In genomic region chr11:71358122-71358728, GRCh38 we compare ENCODE assay signal across 24 cellular contexts.
DNase-seq lines count a peak whose midpoint lies in the region; ATAC-seq, FAIRE-seq and TF ChIP-seq lines count a peak whose summit lies in the region.
"Had no signal": no experiment of that assay in that cellular context is flagged by ENCODE, and none has a peak within 500 bp of the region (broad histone marks: within the 10 kb centered on the region; RNA-seq: fewer than 3 reads in every experiment).

No MANE protein-coding gene starts in this region.

- no peaks in the 10 kb centered on the region for H3K4me1 ChIP-seq in HepG2 (ENCODE audit: insufficient read depth, low read length)
- no peaks in the 10 kb centered on the region for H3K4me1 ChIP-seq in right lobe of liver
- H3K4me1 ChIP-seq in osteoblast (ENCODE audit: insufficient read depth, low read length) = peaks cover 3% of the 10 kb centered on the region
- H3K4me1 ChIP-seq in spleen = no peaks in the 10 kb centered on the region
- H3K4me1 ChIP-seq: BE2C; BLaER1 treated with 17β-estradiol and CSF1 and Interleukin-3, amounts not matched to agents 10 nM and 100 nM; HAP-1 had no signal

- TF ChIP-seq CTCF in HepG2 (CRISPR knock-in tag; IDR thresholded peaks at IDR 0.05) = no peak
- no peak for TF ChIP-seq CTCF in right lobe of liver (IDR thresholded peaks at IDR 0.05)
- TF ChIP-seq CTCF in osteoblast (IDR thresholded peaks at IDR 0.05; ENCODE audit: extremely low read depth, low read depth, low read length) = no peak
- TF ChIP-seq CTCF in spleen (IDR thresholded peaks at IDR 0.05 in 8 of 11, conservative IDR thresholded peaks at IDR 0.05 in 3 of 11) = no peak
- TF ChIP-seq CTCF in foreskin fibroblast (IDR thresholded peaks at IDR 0.05; ENCODE audit: low read depth, low read length) = no peak

- no peak for ATAC-seq in HepG2
- ATAC-seq in right lobe of liver = no peak
- no peak for ATAC-seq in HG03025 (IDR thresholded peaks at IDR 0.05; ENCODE audit: low FRiP score, unreplicated experiment)
- no peak for ATAC-seq in GM18520 (IDR thresholded peaks at IDR 0.05; ENCODE audit: unreplicated experiment)
- ATAC-seq: GM12878 had no signal

- FAIRE-seq in HepG2 (lab: Jason Lieb, UNC) = no peak
- FAIRE-seq: A204.1, GM12878, H54 had no signal

- no peak overlapping the region for H3K4me2 ChIP-seq in HepG2 (ENCODE audit: low read depth, low read length)
- H3K4me2 ChIP-seq in osteoblast (ENCODE audit: insufficient read depth, low read length) = no peak overlapping the region
- H3K4me2 ChIP-seq: BLaER1 treated with 17β-estradiol and CSF1 and Interleukin-3, amounts not matched to agents 10 nM and 100 nM had no signal

- H2AFZ ChIP-seq in HepG2 (ENCODE audit: low read length) (no peak overlapping the region), osteoblast (ENCODE audit: low read length) (no peak overlapping the region)

- H4K20me1 ChIP-seq in HepG2 (ENCODE audit: insufficient read depth, low read length) = no peaks in the 10 kb centered on the region
- no peaks in the 10 kb centered on the region for H4K20me1 ChIP-seq in osteoblast (ENCODE audit: insufficient read depth, low read length)
- H4K20me1 ChIP-seq: BLaER1 treated with 17β-estradiol and CSF1 and Interleukin-3, amounts not matched to agents 10 nM and 100 nM had no signal

- no TSS peak for BruUV-seq in HepG2 (replicated peaks; lab: Mats Ljungman, UMichigan)

- H3K36me3 ChIP-seq in HepG2 (replicated peaks in 1 of 2; ENCODE audit: control insufficient read depth in 1 of 2, insufficient read depth in 2 of 2, low read length in 2 of 2) = no peaks in the 10 kb centered on the region
- H3K36me3 ChIP-seq in right lobe of liver = no peaks in the 10 kb centered on the region
- no peaks in the 10 kb centered on the region for H3K36me3 ChIP-seq in osteoblast (ENCODE audit: insufficient read depth, low read length)
- H3K36me3 ChIP-seq in spleen = no peaks in the 10 kb centered on the region
- H3K36me3 ChIP-seq: BE2C; BLaER1 treated with 17β-estradiol and CSF1 and Interleukin-3, amounts not matched to agents 10 nM and 100 nM; HAP-1 had no signal

- H3K4me3 ChIP-seq in HepG2 (replicated peaks in 1 of 3; ENCODE audit: insufficient read depth in 1 of 3, low read depth in 2 of 3, low read length in 3 of 3) (no peak overlapping the region), right lobe of liver (no peak overlapping the region), osteoblast (ENCODE audit: insufficient read depth, low read length) (no peak overlapping the region), spleen (no peak overlapping the region), foreskin fibroblast (ENCODE audit: low read depth in 1 of 2, low read length in 2 of 2) (no peak overlapping the region)
- H3K4me3 ChIP-seq: BLaER1 treated with 17β-estradiol and CSF1 and Interleukin-3, amounts not matched to agents 10 nM and 100 nM; GM12878; HAP-1 had no signal

- no peaks in the 10 kb centered on the region for H3K79me2 ChIP-seq in HepG2 (ENCODE audit: insufficient read depth, low read length)
- no peaks in the 10 kb centered on the region for H3K79me2 ChIP-seq in osteoblast (ENCODE audit: insufficient read depth, low read length)

- no peak for TF ChIP-seq POLR2A in HepG2 (IDR thresholded peaks at IDR 0.05; ENCODE audit: insufficient read depth in 1 of 2, low read depth in 2 of 2, low read length in 2 of 2)
- no peak for TF ChIP-seq POLR2A in right lobe of liver (IDR thresholded peaks at IDR 0.05)
- TF ChIP-seq POLR2A in spleen (IDR thresholded peaks at IDR 0.05) = no peak

- in situ Hi-C loops in HepG2 (cut with HindIII; ENCODE audit: extremely low pct_ligation_motif_present, low pct_unique_long_range_greater_than_20kb) = no loop called here

- intact Hi-C loops in HepG2 (cut with micrococcal nuclease; ENCODE audit: unreplicated experiment) = no loop called here
- intact Hi-C loops in right lobe of liver (cut with DNase I) = no loop called here
- intact Hi-C loops in spleen (cut with DNase I; ENCODE audit: low total_unique reads) = no loop called here

- no peak for TF ChIP-seq RAD21 in HepG2 (CRISPR knock-in tag; IDR thresholded peaks at IDR 0.05)

- CTCF ChIA-PET in HepG2 (lab: Yijun Ruan, JAX; ENCODE audit: low intra/inter-chr PET ratio, low total read pairs) = no interaction called here

- peaks cover 2 to 17% of the 10 kb centered on the region in 2 experiments; a peak in 2 of 5 replicates for H3K27me3 ChIP-seq in HepG2 (ENCODE audit: control insufficient read depth in 1 of 2, insufficient read depth in 2 of 2, low read length in 2 of 2)
- no peaks in the 10 kb centered on the region for H3K27me3 ChIP-seq in right lobe of liver
- H3K27me3 ChIP-seq in osteoblast (ENCODE audit: insufficient read depth, low read length) = peaks cover 10% of the 10 kb centered on the region
- H3K27me3 ChIP-seq in spleen (replicated peaks in 1 of 7) = peaks cover 0 to 35% (median 0%) of the 10 kb centered on the region in 7 donors
- H3K27me3 ChIP-seq: BE2C; BLaER1 treated with 17β-estradiol and CSF1 and Interleukin-3, amounts not matched to agents 10 nM and 100 nM had no signal

- TF ChIP-seq EP300 in HepG2 (IDR thresholded peaks at IDR 0.05; ENCODE audit: low read depth in 2 of 2, low read length in 2 of 2) (no peak), HepG2 (CRISPR knock-in tag; IDR thresholded peaks at IDR 0.05; ENCODE audit: borderline replicate concordance) (no peak)

- H3K9ac ChIP-seq in HepG2 (ENCODE audit: insufficient read depth, low read depth, low read length) = no peak overlapping the region
- H3K9ac ChIP-seq: BLaER1 treated with 17β-estradiol and CSF1 and Interleukin-3, amounts not matched to agents 10 nM and 100 nM had no signal

- H3K27ac ChIP-seq in HepG2 (ENCODE audit: extremely low read length, insufficient read depth, low read length) (no peak overlapping the region), right lobe of liver (no peak overlapping the region), osteoblast (ENCODE audit: low read depth, low read length) (no peak overlapping the region), spleen (no peak overlapping the region)
- H3K27ac ChIP-seq: 22Rv1; BLaER1 treated with 17β-estradiol and CSF1 and Interleukin-3, amounts not matched to agents 10 nM and 100 nM had no signal

- DNase-seq in HepG2 (ENCODE audit: low spot score) (no peak), right lobe of liver (no peak), mesenteric fat pad (ENCODE audit: low spot score) (peak; percentile 62), osteoblast (ENCODE audit: insufficient read length, low spot score, missing footprints) (peak; percentile 42), spleen (peak; percentile 54), foreskin fibroblast (no peak)
- DNase-seq: ACHN; AML-193; BE2C; CD4-positive, alpha-beta T cell; CD8-positive, alpha-beta memory T cell; DMS153; EL; GDM1; GOT3; HFFc6 had no signal

- POLR2A ChIA-PET in HepG2 (lab: Yijun Ruan, JAX) = no interaction called here

- 21% methylated on average over 7 of the region's 10 CpGs for WGBS in HepG2 (ENCODE audit: low lambda C conversion rate)
- WGBS in right lobe of liver (ENCODE audit: insufficient coverage, low coverage, low lambda C conversion rate, missing lambda C conversion rate) = 68% methylated on average over 5 of the region's 10 CpGs
- 78 to 85% (median 82%) methylated on average over 10 of the region's 10 CpGs for WGBS in spleen, 5 donors

- peaks cover 13% of the 10 kb centered on the region for H3K9me3 ChIP-seq in HepG2 (ENCODE audit: low read length)
- H3K9me3 ChIP-seq in right lobe of liver = no peaks in the 10 kb centered on the region
- no peaks in the 10 kb centered on the region for H3K9me3 ChIP-seq in osteoblast (ENCODE audit: low read depth, low read length)
- H3K9me3 ChIP-seq in spleen = peaks cover 0 to 16% (median 0%) of the 10 kb centered on the region in 8 donors
- H3K9me3 ChIP-seq: BE2C, HAP-1 had no signal

TF ChIP-seq in HepG2, 621 proteins besides CTCF, POLR2A, EP300 and RAD21 (continues in another document):
- TF ChIP-seq HES4 (CRISPR knock-in tag; IDR thresholded peaks at IDR 0.05; ENCODE audit: borderline replicate concordance) (no peak), MAFK (conservative IDR thresholded peaks at IDR 0.05 in 1 of 2, IDR thresholded peaks at IDR 0.05 in 1 of 2; ENCODE audit: low read length in 2 of 2) (peak; percentile 30 to 71; a peak in 3 of 4 replicates), ZFP36L1 (CRISPR knock-in tag; IDR thresholded peaks at IDR 0.05) (no peak), SNRNP70 (IDR thresholded peaks at IDR 0.05; ENCODE audit: low read depth, low read length) (no peak), MAFF (IDR thresholded peaks at IDR 0.05; ENCODE audit: low read depth, low read length) (peak; percentile 49; the same call in 1 of the 2 replicates), IKZF5 (CRISPR knock-in tag; IDR thresholded peaks at IDR 0.05) (no peak)

Comparison
In these comparisons a context has a peak if more than half of its experiments do, and no peak if none do; other contexts are left out.
1. DNase-seq: peak in mesenteric fat pad (single experiment), osteoblast (single experiment) and spleen (single experiment); none in HepG2 (single experiment), right lobe of liver (0 of 3) and foreskin fibroblast (0 of 2).